Comparison of ENCODE assay signal across 8 cellular contexts in genomic region chr9:91421022-91421765, GRCh38. TPM values are rescaled to one million over a fixed set of nuclear protein-coding genes. Genes with fewer than 3 reads are reported as not detected.
DNase-seq lines count a peak whose midpoint lies in the region; ATAC-seq, FAIRE-seq and TF ChIP-seq lines count a peak whose summit lies in the region.

No MANE protein-coding gene starts in this region.

- H3K27me3 ChIP-seq in dorsolateral prefrontal cortex, result no peaks in the 10 kb centered on the region
- no peaks in the 10 kb centered on the region for H3K27me3 ChIP-seq in lung (ENCODE audit: control insufficient read depth, insufficient read depth)
- no peaks in the 10 kb centered on the region for H3K27me3 ChIP-seq in thyroid gland

- intact Hi-C loops in dorsolateral prefrontal cortex (cut with DNase I) (loop anchor here (5.0 to 10.0 kb wide), 4 partner anchors 224 to 384 kb away; no protein-coding TSS in a partner anchor), thyroid gland (cut with DNase I) (loop anchor here (10.0 kb wide), 1 partner anchor 226 kb away; no protein-coding TSS in a partner anchor)

- peak overlapping the region; percentile 47 to 86 (median 73) for H3K4me3 ChIP-seq in dorsolateral prefrontal cortex
- H3K4me3 ChIP-seq in lung, result peak overlapping the region; percentile 54
- peak overlapping the region; percentile 21 to 55 (median 35) for H3K4me3 ChIP-seq in thyroid gland (replicated peaks in 1 of 3)

- H3K27ac ChIP-seq in dorsolateral prefrontal cortex (peak overlapping the region in 28 of 59 donors; percentile 74 to 95 (median 89)), lung (ENCODE audit: low read depth in 1 of 2, low read length in 1 of 2) (peak overlapping the region; percentile 39 to 84), thyroid gland (peak overlapping the region in 2 of 3 donors; percentile 93 to 94)

- WGBS in lung, 2 donors, result 3% methylated on average over 41 to 73 of the region's 73 CpGs
- 7 to 15% methylated on average over 10 to 28 of the region's 73 CpGs for WGBS in thyroid gland, 2 donors

- peak; percentile 52 for TF ChIP-seq CTCF in D721Med (IDR thresholded peaks at IDR 0.05; ENCODE audit: insufficient read depth, missing control alignments)
- TF ChIP-seq CTCF in dorsolateral prefrontal cortex (IDR thresholded peaks at IDR 0.05 in 54 of 56, conservative IDR thresholded peaks at IDR 0.05 in 2 of 56; ENCODE audit: low read depth in 1 of 56, partially characterized antibody in 56 of 56), result peak in 46 of 56 donors; percentile 12 to 60 (median 33)
- peak; percentile 4 for TF ChIP-seq CTCF in lung (IDR thresholded peaks at IDR 0.05; ENCODE audit: control extremely low read depth, extremely low read depth)
- peak in 1 of 6 experiments; percentile 31 for TF ChIP-seq CTCF in thyroid gland (IDR thresholded peaks at IDR 0.05)

- DNase-seq in D721Med (ENCODE audit: insufficient read length, low spot score), result no peak
- peak; percentile 33 for DNase-seq in NCI-H69 (lab: John Stamatoyannopoulos, UW)
- peak in 3 of 10 donors; percentile 20 to 57 (median 47) for DNase-seq in dorsolateral prefrontal cortex
- DNase-seq in lung (ENCODE audit: low spot score), result no peak
- peak; percentile 22 to 28 for DNase-seq in thyroid gland
- DNase-seq in NOMO-1 (lab: John Stamatoyannopoulos, UW; ENCODE audit: unreplicated experiment in 2 of 2), result no peak
- no peak for DNase-seq in NCI-H1048 (lab: John Stamatoyannopoulos, UW)

- peaks cover 0 to 12% of the 10 kb centered on the region in 2 donors for H3K4me1 ChIP-seq in lung (ENCODE audit: control insufficient read depth in 2 of 2, insufficient read depth in 2 of 2, low read length in 2 of 2)
- H3K4me1 ChIP-seq in thyroid gland, result peaks cover 20 to 42% of the 10 kb centered on the region in 2 donors

- TF ChIP-seq POLR2A in thyroid gland (IDR thresholded peaks at IDR 0.05), result no peak

- H3K9me3 ChIP-seq in lung (ENCODE audit: control insufficient read depth in 2 of 2, insufficient read depth in 1 of 2, low read length in 1 of 2), result peaks cover 0 to 1% of the 10 kb centered on the region in 2 donors
- H3K9me3 ChIP-seq in thyroid gland, result no peaks in the 10 kb centered on the region

- H3K36me3 ChIP-seq in lung (ENCODE audit: control insufficient read depth in 2 of 2, insufficient read depth in 2 of 2, low read length in 2 of 2), result no peaks in the 10 kb centered on the region
- H3K36me3 ChIP-seq in thyroid gland, result no peaks in the 10 kb centered on the region

- FAIRE-seq in D721Med (lab: Jason Lieb, UNC), result no peak

- no peak for ATAC-seq in lung (ENCODE audit: insufficient read depth, low FRiP score)
- no peak for ATAC-seq in GM21367 (IDR thresholded peaks at IDR 0.05; ENCODE audit: unreplicated experiment)

RNA-seq across cellular contexts. Expression of gene NFIL3, which starts 2.4 kb away (rescaled TPM):
- total RNA-seq in dorsolateral prefrontal cortex, result 10 to 100 TPM in 116 of 120 experiments, 1 to 10 TPM in 4; 8.2 to 67.2 (median 16.6) TPM
- total RNA-seq in lung, result 10 to 100 TPM; 37.0 to 59.9 TPM
- 10 to 100 TPM; 13.1 to 75.3 TPM for polyA plus RNA-seq in lung
- total RNA-seq in thyroid gland, result 10 to 100 TPM; 13.9 to 38.6 (median 22.7) TPM

RNA-seq across cellular contexts. Expression of gene AUH, which starts 59.5 kb away (rescaled TPM):
- total RNA-seq in dorsolateral prefrontal cortex, result 10 to 100 TPM; 21.9 to 46.8 (median 35.4) TPM
- total RNA-seq in lung, result 10 to 100 TPM; 15.4 to 76.8 TPM
- 10 to 100 TPM; 10.5 to 17.0 TPM for polyA plus RNA-seq in lung
- total RNA-seq in thyroid gland, result 10 to 100 TPM; 57.1 to 83.5 (median 65.2) TPM

Comparison
In these comparisons a context has a peak if more than half of its experiments do, and no peak if none do; other contexts are left out.
1. DNase-seq: peak in NCI-H69 (single experiment) and thyroid gland (2 of 2); none in D721Med (single experiment), lung (single experiment), NOMO-1 (0 of 2) and NCI-H1048 (single experiment).
2. Peak in every context shown above with its lines, with median percentiles within 50 percentile points of each other: H3K4me3 ChIP-seq.